11 cellular contexts compared by ENCODE assay signal in the genomic region with DNA sequence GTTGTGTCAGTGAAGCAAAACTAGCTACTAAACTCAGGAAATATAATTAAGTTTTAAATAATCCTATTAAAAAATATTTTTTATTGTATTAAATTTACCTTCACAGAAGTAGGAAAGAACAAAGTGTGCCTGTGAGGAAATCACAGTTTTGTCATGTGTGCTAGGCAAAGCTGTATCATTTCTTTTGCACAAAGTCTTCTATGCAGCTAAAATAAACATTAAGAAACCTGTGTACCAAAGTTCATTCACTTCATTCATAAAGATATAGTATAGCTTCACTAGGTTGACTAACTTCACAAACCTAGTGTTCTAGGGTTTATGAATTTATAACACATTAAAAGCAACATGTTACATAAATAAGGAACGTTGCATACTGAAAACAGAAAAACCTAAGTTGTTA.
A peak's percentile ranks its signal among the peaks of the same experiment; 100 is the strongest.
DNase-seq lines count a peak whose midpoint lies in the region; ATAC-seq, FAIRE-seq and TF ChIP-seq lines count a peak whose summit lies in the region.
"Had no signal": no experiment of that assay in that cellular context is flagged by ENCODE, and none has a peak within 500 bp of the region (broad histone marks: within the 10 kb centered on the region; RNA-seq: fewer than 3 reads in every experiment).

No MANE protein-coding gene starts in this region.

- H3K4me1 Mint-ChIP-seq in activated naive CD8-positive, alpha-beta T cell treated with anti-CD3 and anti-CD28 coated beads, Interleukin-2, amount 50 U/mL, for 24 hours = no peaks in the 10 kb centered on the region
- H3K4me1 Mint-ChIP-seq: CD14-positive monocyte had no signal

- TF ChIP-seq CTCF in choroid plexus epithelial cell (conservative IDR thresholded peaks at IDR 0.05; ENCODE audit: low read depth, low read length) (no peak), pancreas (IDR thresholded peaks at IDR 0.05) (no peak)

- no peaks in the 10 kb centered on the region for H3K9me3 ChIP-seq in pancreas
- H3K9me3 ChIP-seq: Caco-2 had no signal

- no peaks in the 10 kb centered on the region for H3K4me1 ChIP-seq in pancreas

- DNase-seq in choroid plexus epithelial cell (ENCODE audit: low read depth) (peak; percentile 30), left lobe of liver (ENCODE audit: low spot score) (no peak), pancreas (no peak), NCI-H1417 (lab: John Stamatoyannopoulos, UW) (no peak)
- no peak for DNase-seq in activated naive CD8-positive, alpha-beta T cell treated with anti-CD3 and anti-CD28 coated beads, Interleukin-2, amount 50 U/mL, for 24 hours
- DNase-seq: Caco-2; CD8-positive, alpha-beta T cell; DMS53 had no signal

- FAIRE-seq in pancreas (lab: Jason Lieb, UNC) = peak; percentile 43

- H3K27me3 ChIP-seq in pancreas = no peaks in the 10 kb centered on the region

- H3K4me3 Mint-ChIP-seq in activated naive CD8-positive, alpha-beta T cell treated with anti-CD3 and anti-CD28 coated beads, Interleukin-2, amount 50 U/mL, for 24 hours = no peak overlapping the region
- H3K4me3 Mint-ChIP-seq: CD14-positive monocyte; CD8-positive, alpha-beta T cell had no signal

- peak; percentile 42 for ATAC-seq in left lobe of liver
- ATAC-seq in pancreas = no peak
- ATAC-seq in activated CD4-positive, CD25-positive, alpha-beta regulatory T cell treated with anti-CD3 and anti-CD28 coated beads, Interleukin-2, amount 50 U/mL, for 24 hours = no peak
- no peak for ATAC-seq in activated naive CD8-positive, alpha-beta T cell treated with anti-CD3 and anti-CD28 coated beads, Interleukin-2, amount 50 U/mL, for 24 hours
- ATAC-seq: CD8-positive, alpha-beta T cell had no signal

- H3K27ac Mint-ChIP-seq in activated naive CD8-positive, alpha-beta T cell treated with anti-CD3 and anti-CD28 coated beads, Interleukin-2, amount 50 U/mL, for 24 hours = no peak overlapping the region
- H3K27ac Mint-ChIP-seq: CD14-positive monocyte; CD8-positive, alpha-beta T cell had no signal

- intact Hi-C loops in pancreas (cut with DNase I) = no loop called here

- H3K36me3 ChIP-seq in pancreas = peaks cover 0 to 30% (median 0%) of the 10 kb centered on the region in 3 donors

- no peak overlapping the region for H3K27ac ChIP-seq in pancreas
- H3K27ac ChIP-seq: GM23248 had no signal

- H3K36me3 Mint-ChIP-seq in activated naive CD8-positive, alpha-beta T cell treated with anti-CD3 and anti-CD28 coated beads, Interleukin-2, amount 50 U/mL, for 24 hours (ENCODE audit: low read depth) = peaks cover 24% of the 10 kb centered on the region

- H3K9me3 Mint-ChIP-seq in activated naive CD8-positive, alpha-beta T cell treated with anti-CD3 and anti-CD28 coated beads, Interleukin-2, amount 50 U/mL, for 24 hours = no peaks in the 10 kb centered on the region
- H3K9me3 Mint-ChIP-seq: CD14-positive monocyte; CD8-positive, alpha-beta T cell had no signal

- no peaks in the 10 kb centered on the region for H3K27me3 Mint-ChIP-seq in activated naive CD8-positive, alpha-beta T cell treated with anti-CD3 and anti-CD28 coated beads, Interleukin-2, amount 50 U/mL, for 24 hours

- 77 to 79% methylated on average over 1 of the region's 1 CpG for WGBS in pancreas, 2 donors

- no peak overlapping the region for H3K4me3 ChIP-seq in choroid plexus epithelial cell (ENCODE audit: low read depth, low read length)
- H3K4me3 ChIP-seq in pancreas = no peak overlapping the region
- H3K4me3 ChIP-seq: GM23248 had no signal
